Comparison of ENCODE assay signal across 22 cellular contexts in genomic region chr3:184694694-184695093, GRCh38. TPM values are rescaled to one million over a fixed set of nuclear protein-coding genes. Genes with fewer than 3 reads are reported as not detected.
A peak's percentile ranks its signal among the peaks of the same experiment; 100 is the strongest.
DNase-seq lines count a peak whose midpoint lies in the region; ATAC-seq and TF ChIP-seq lines count a peak whose summit lies in the region.
"Had no signal": no experiment of that assay in that cellular context is flagged by ENCODE, and none has a peak within 500 bp of the region (broad histone marks: within the 10 kb centered on the region; RNA-seq: fewer than 3 reads in every experiment).

No MANE protein-coding gene starts in this region.

- H3K27me3 Mint-ChIP-seq in glutamatergic neuron (ENCODE audit: unreplicated experiment) = peaks cover 22% of the 10 kb centered on the region
- H3K27me3 Mint-ChIP-seq: IgD-negative memory B cell had no signal

- no peak overlapping the region for H2BK120ac ChIP-seq in neuronal stem cell (ENCODE audit: low read depth, low read length)

- H2AK5ac ChIP-seq in neuronal stem cell (ENCODE audit: low read depth, low read length) = peak overlapping the region; percentile 65

- intact Hi-C loops in left colon (cut with DNase I, micrococcal nuclease) = no loop called here

- H3K18ac ChIP-seq in neuronal stem cell (ENCODE audit: low read length) = no peak overlapping the region

- no peak overlapping the region for H3K4ac ChIP-seq in neuronal stem cell (ENCODE audit: low read length)

- H2BK12ac ChIP-seq in neuronal stem cell (ENCODE audit: low read length) = no peak overlapping the region

- H4K8ac ChIP-seq in neuronal stem cell (ENCODE audit: low read depth, low read length) = no peak overlapping the region

- no peak overlapping the region for H3K4me3 ChIP-seq in neuronal stem cell (ENCODE audit: low read length in 2 of 2)
- H3K4me3 ChIP-seq: SK-N-MC had no signal

- no peak overlapping the region for H3K23ac ChIP-seq in neuronal stem cell (ENCODE audit: low read depth, low read length, poor library complexity)

- peaks cover 19 to 21% of the 10 kb centered on the region in 2 donors for H3K4me1 ChIP-seq in neuronal stem cell (ENCODE audit: control insufficient read depth in 2 of 2, insufficient read depth in 1 of 2, low read depth in 1 of 2, low read length in 2 of 2)

- H2AFZ ChIP-seq in neuronal stem cell (ENCODE audit: low read length) = no peak overlapping the region

- peak; percentile 31 for DNase-seq in A172 (ENCODE audit: low spot score)
- DNase-seq in M059J (ENCODE audit: low read depth) = peak; percentile 17
- DNase-seq in glutamatergic neuron = no peak
- DNase-seq in neuronal stem cell (ENCODE audit: low spot score) = no peak
- no peak for DNase-seq in left lobe of liver (ENCODE audit: low spot score)
- no peak for DNase-seq in activated CD8-positive, alpha-beta memory T cell treated with anti-CD3 and anti-CD28 coated beads, Interleukin-2, amount 50 U/mL, for 4 hours
- no peak for DNase-seq in left colon
- no peak for DNase-seq in NK-92 treated with Interleukin-12 subunit alpha and Interleukin-12 subunit beta, amount 100 ng/mL, for 24 hours (lab: John Stamatoyannopoulos, UW)
- DNase-seq: 8988T, AML-193, DMS53, GDM1, MV-4-11, NCI-H1436, NCI-H187 treated with DMSO at 0.1 percent for 48 hours, NCI-H2107, SHP77 treated with DMSO at 0.1 percent for 48 hours had no signal

- peak overlapping the region; percentile 39 for H3K4me3 Mint-ChIP-seq in glutamatergic neuron (ENCODE audit: unreplicated experiment)
- H3K4me3 Mint-ChIP-seq: CD14-positive monocyte, IgD-negative memory B cell had no signal

- no peaks in the 10 kb centered on the region for H3K79me1 ChIP-seq in neuronal stem cell (ENCODE audit: low read depth, low read length)

- H3K4me2 ChIP-seq in neuronal stem cell (ENCODE audit: insufficient read depth, low read length, poor library complexity, severe bottlenecking) = no peak overlapping the region

- no peaks in the 10 kb centered on the region for H3K9me3 ChIP-seq in neuronal stem cell (replicated peaks in 1 of 2; ENCODE audit: control insufficient read depth in 2 of 2, insufficient read depth in 1 of 2, low read depth in 1 of 2, low read length in 2 of 2)

- ATAC-seq in left lobe of liver (no peak), left colon (no peak)
- ATAC-seq: HCT116 had no signal

- H3K27ac Mint-ChIP-seq in glutamatergic neuron (ENCODE audit: unreplicated experiment) = peak overlapping the region; percentile 93
- H3K27ac Mint-ChIP-seq: IgD-negative memory B cell had no signal

- no peaks in the 10 kb centered on the region for H3K36me3 Mint-ChIP-seq in glutamatergic neuron (ENCODE audit: unreplicated experiment)
- H3K36me3 Mint-ChIP-seq: CD14-positive monocyte, IgD-negative memory B cell had no signal

- TF ChIP-seq CTCF in glutamatergic neuron (IDR thresholded peaks at IDR 0.05; ENCODE audit: partially characterized antibody, unreplicated experiment) = no peak

- H3K9ac ChIP-seq in neuronal stem cell (ENCODE audit: low read depth, low read length, poor library complexity) = no peak overlapping the region

- no CpG with 5 or more reads among the region's 3 CpGs for WGBS in neuronal stem cell (ENCODE audit: extremely low coverage in 2 of 2, insufficient read length in 2 of 2, insufficient replicate concordance in 1 of 2), 2 donors

- no peaks in the 10 kb centered on the region for H3K36me3 ChIP-seq in neuronal stem cell (replicated peaks in 1 of 2; ENCODE audit: control insufficient read depth in 2 of 2, insufficient read depth in 2 of 2, low read length in 2 of 2)

- H3K9me3 Mint-ChIP-seq in glutamatergic neuron (ENCODE audit: unreplicated experiment) = peaks cover 27% of the 10 kb centered on the region
- H3K9me3 Mint-ChIP-seq: IgD-negative memory B cell had no signal

- no peaks in the 10 kb centered on the region for H3K27me3 ChIP-seq in neuronal stem cell (ENCODE audit: control insufficient read depth in 3 of 3, insufficient read depth in 3 of 3, low read depth in 1 of 3, low read length in 3 of 3)

- H3K27ac ChIP-seq in neuronal stem cell (replicated peaks; ENCODE audit: low read length) = no peak overlapping the region
- H3K27ac ChIP-seq: RWPE1 had no signal

- no peak overlapping the region for H4K91ac ChIP-seq in neuronal stem cell (ENCODE audit: low read depth, low read length, poor library complexity)

- H3K14ac ChIP-seq in neuronal stem cell (ENCODE audit: low read length) = no peak overlapping the region

- H2BK5ac ChIP-seq in neuronal stem cell (ENCODE audit: low read length) = no peak overlapping the region

- H3K4me1 Mint-ChIP-seq in glutamatergic neuron (ENCODE audit: low read depth, unreplicated experiment) = peaks cover 47% of the 10 kb centered on the region

- no peak overlapping the region for H2BK15ac ChIP-seq in neuronal stem cell (ENCODE audit: low read length)

RNA-seq across cellular contexts. Expression of gene MAGEF1, which starts 17.2 kb away (rescaled TPM):
- 83.9 and 109 TPM in 2 replicates for total RNA-seq in A172 (2014; rRNA removed; shearing (Covaris generic))
- 35.4 and 61.3 TPM in 2 replicates for total RNA-seq in M059J (2014; rRNA removed; shearing (Covaris generic))
- total RNA-seq in glutamatergic neuron (ENCODE audit: unreplicated experiment) (56.3 TPM), left lobe of liver (12.0 TPM), left colon (10 to 100 TPM; 21.0 to 25.4 TPM)
- 67.9 TPM for polyA plus RNA-seq in neuronal stem cell (2013, experiment 1 of 2)
- polyA plus RNA-seq in neuronal stem cell (2013, experiment 2 of 2) = 67.5 TPM

Comparison
In these comparisons a context has a peak if more than half of its experiments do, and no peak if none do; other contexts are left out.
1. DNase-seq: peak in A172 (single experiment) and M059J (single experiment); none in glutamatergic neuron (single experiment), neuronal stem cell (single experiment), left lobe of liver (single experiment), activated CD8-positive, alpha-beta memory T cell treated with anti-CD3 and anti-CD28 coated beads, Interleukin-2, amount 50 U/mL, for 4 hours (single experiment), left colon (0 of 2) and NK-92 treated with Interleukin-12 subunit alpha and Interleukin-12 subunit beta, amount 100 ng/mL, for 24 hours (single experiment).